ENCODE assay signal across 12 cellular contexts in the genomic region with DNA sequence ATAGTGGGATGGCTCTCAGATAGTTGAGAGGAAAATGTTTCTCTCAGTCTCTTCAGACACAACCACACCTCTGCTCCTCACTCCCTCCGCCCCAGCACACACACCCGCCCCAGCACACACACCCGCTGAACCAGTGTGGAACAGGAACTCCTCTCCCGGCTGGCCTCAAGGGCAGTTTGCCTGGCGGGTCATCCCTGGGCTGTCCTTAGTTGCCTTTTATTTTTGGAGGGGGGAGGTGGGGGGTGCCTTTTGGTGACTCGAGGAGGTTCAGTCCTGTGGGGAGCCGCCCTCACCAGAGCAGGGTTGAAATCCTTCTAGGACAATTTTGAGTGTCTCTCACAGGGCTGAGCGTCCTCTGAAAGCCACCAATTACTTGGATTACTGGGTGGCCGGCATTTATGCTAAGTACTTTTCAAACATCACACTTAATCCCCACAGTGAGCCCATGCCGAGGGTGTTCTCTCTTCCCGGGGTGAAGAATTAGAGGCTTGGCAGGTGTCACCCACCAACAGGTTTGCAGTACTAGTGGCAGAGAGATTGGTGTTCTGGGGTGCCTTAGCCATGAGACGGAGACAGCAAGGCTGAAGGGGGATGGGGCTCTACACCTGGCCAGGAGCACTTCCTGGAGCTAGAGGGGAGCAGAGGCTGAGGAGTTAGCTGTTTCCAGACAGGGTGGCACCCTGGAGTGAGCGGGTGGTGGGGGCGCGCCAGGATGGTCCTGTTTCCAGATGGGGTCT. TPM values are rescaled to one million over a fixed set of nuclear protein-coding genes. Genes with fewer than 3 reads are reported as not detected.
DNase-seq lines count a peak whose midpoint lies in the region; ATAC-seq and TF ChIP-seq lines count a peak whose summit lies in the region.
"Had no signal": no experiment of that assay in that cellular context is flagged by ENCODE, and none has a peak within 500 bp of the region (broad histone marks: within the 10 kb centered on the region; RNA-seq: fewer than 3 reads in every experiment).

No MANE protein-coding gene starts in this region.

- H3K9me3 Mint-ChIP-seq in activated B cell treated with CpG ODN at 0.5 μM for 24 hours: no peaks in the 10 kb centered on the region

- H3K27ac ChIP-seq in right cardiac atrium (ENCODE audit: low read length) (peak overlapping the region; percentile 57), sigmoid colon (peak overlapping the region in 1 of 4 donors; percentile 4)
- H3K27ac ChIP-seq: HL-60, neutrophil had no signal

- peak overlapping the region; percentile 3 for H3K4me3 Mint-ChIP-seq in activated B cell treated with CpG ODN at 0.5 μM for 24 hours

- intact Hi-C loops in activated B cell treated with CpG ODN at 0.5 μM for 24 hours (cut with micrococcal nuclease) (loop anchor here (10.0 kb wide), 1 partner anchor 71 kb away; no protein-coding TSS in a partner anchor), right cardiac atrium (cut with DNase I) (loop anchor here in 2 of 4 donors (5.0 to 10.0 kb wide), 3 partner anchors 69 to 139 kb away; no protein-coding TSS in a partner anchor), sigmoid colon (cut with DNase I) (no loop called here)

- H3K27me3 ChIP-seq in HAP-1 (ENCODE audit: low read depth): no peaks in the 10 kb centered on the region
- H3K27me3 ChIP-seq in right cardiac atrium (ENCODE audit: control insufficient read depth, insufficient read depth): no peaks in the 10 kb centered on the region
- peaks cover 0 to 11% (median 0%) of the 10 kb centered on the region in 3 donors for H3K27me3 ChIP-seq in sigmoid colon

- TF ChIP-seq CTCF in activated B cell treated with CpG ODN at 0.5 μM for 24 hours (IDR thresholded peaks at IDR 0.05): no peak
- TF ChIP-seq CTCF in sigmoid colon (IDR thresholded peaks at IDR 0.05): no peak

- H3K27ac Mint-ChIP-seq in activated B cell treated with CpG ODN at 0.5 μM for 24 hours: no peak overlapping the region

- no peak for TF ChIP-seq POLR2A in sigmoid colon (IDR thresholded peaks at IDR 0.05)

- POLR2A ChIA-PET in activated B cell treated with CpG ODN at 0.5 μM for 24 hours (lab: Charles Lee): no interaction called here

- DNase-seq in HAP-1 (ENCODE audit: low spot score in 2 of 2) (peak; percentile 19 to 30), activated B cell treated with CpG ODN at 0.5 μM for 24 hours (no peak), right cardiac atrium (peak in 2 of 3 donors; percentile 49 to 74), sigmoid colon (peak; percentile 60), SW 1271 (lab: John Stamatoyannopoulos, UW) (no peak), dedifferentiated amniotic fluid mesenchymal stem cell (ENCODE audit: extremely low spot score) (no peak)
- DNase-seq: NCI-H187 had no signal

- CTCF ChIA-PET in activated B cell treated with CpG ODN at 0.5 μM for 24 hours (lab: Charles Lee): no interaction called here

- H3K4me1 Mint-ChIP-seq in activated B cell treated with CpG ODN at 0.5 μM for 24 hours: peaks cover 17% of the 10 kb centered on the region

- peaks cover 30% of the 10 kb centered on the region for H3K36me3 Mint-ChIP-seq in activated B cell treated with CpG ODN at 0.5 μM for 24 hours (ENCODE audit: low read depth)

- no peak for TF ChIP-seq EP300 in sigmoid colon (IDR thresholded peaks at IDR 0.05)

- H3K36me3 ChIP-seq in HAP-1 (replicated peaks) (peaks cover 23% of the 10 kb centered on the region), sigmoid colon (peaks cover 0 to 27% (median 10%) of the 10 kb centered on the region in 4 donors)

- ATAC-seq in activated B cell treated with CpG ODN at 0.5 μM for 24 hours (ENCODE audit: low read depth): no peak
- no peak for ATAC-seq in right cardiac atrium
- no peak for ATAC-seq in GM21529 (IDR thresholded peaks at IDR 0.05; ENCODE audit: unreplicated experiment)
- no peak for ATAC-seq in HG02852 (IDR thresholded peaks at IDR 0.05; ENCODE audit: unreplicated experiment)
- ATAC-seq: HCT116 had no signal

- H3K27me3 Mint-ChIP-seq in activated B cell treated with CpG ODN at 0.5 μM for 24 hours: peaks cover 8% of the 10 kb centered on the region

- peaks cover 11% of the 10 kb centered on the region for H3K4me1 ChIP-seq in HAP-1
- H3K4me1 ChIP-seq in right cardiac atrium (ENCODE audit: control insufficient read depth, insufficient read depth, low read length): peaks cover 9% of the 10 kb centered on the region
- peaks cover 0 to 24% (median 23%) of the 10 kb centered on the region in 4 donors for H3K4me1 ChIP-seq in sigmoid colon

- no peaks in the 10 kb centered on the region for H3K9me3 ChIP-seq in HAP-1
- no peaks in the 10 kb centered on the region for H3K9me3 ChIP-seq in right cardiac atrium (ENCODE audit: control insufficient read depth, low read length)
- H3K9me3 ChIP-seq in sigmoid colon: no peaks in the 10 kb centered on the region
- H3K9me3 ChIP-seq: neutrophil had no signal

- H3K4me3 ChIP-seq in HAP-1: no peak overlapping the region
- no peak overlapping the region for H3K4me3 ChIP-seq in right cardiac atrium (ENCODE audit: low read length)
- H3K4me3 ChIP-seq in sigmoid colon: no peak overlapping the region

- in situ Hi-C loops in HAP-1 (cut with MboI; ENCODE audit: low sequenced_read_pairs): no loop called here

- WGBS in right cardiac atrium: 69% methylated on average over 15 of the region's 15 CpGs
- 38 to 64% methylated on average over 15 of the region's 15 CpGs for WGBS in sigmoid colon, 2 donors

RNA-seq across cellular contexts. Expression of a gene that starts 2.8 kb away (rescaled TPM):
- total RNA-seq in activated B cell treated with CpG ODN at 0.5 μM for 24 hours (0.86 and 1.0 TPM in 2 replicates), right cardiac atrium (10 to 100 TPM; 18.7 to 63.8 (median 39.9) TPM), sigmoid colon (10 to 100 TPM in 3 of 4 donors, 1 to 10 TPM in 1; 5.8 to 12.8 (median 12.1) TPM)
- polyA plus RNA-seq in right cardiac atrium (66.2 TPM), sigmoid colon (10 to 100 TPM in 2 of 3 donors, 1 to 10 TPM in 1; 10.0 to 40.8 (median 26.4) TPM)

RNA-seq across cellular contexts. Expression of a gene that starts 16.6 kb away (rescaled TPM):
- total RNA-seq in activated B cell treated with CpG ODN at 0.5 μM for 24 hours (16.2 and 20.1 TPM in 2 replicates), right cardiac atrium (10 to 100 TPM; 30.7 to 35.6 (median 32.6) TPM), sigmoid colon (10 to 100 TPM in 3 of 4 donors, 1 to 10 TPM in 1; 9.7 to 15.3 (median 13.7) TPM)
- polyA plus RNA-seq in right cardiac atrium (38.5 TPM), sigmoid colon (10 to 100 TPM; 16.8 to 17.9 (median 17.3) TPM)

Comparison
In these comparisons a context has a peak if more than half of its experiments do, and no peak if none do; other contexts are left out.
1. DNase-seq: peak in HAP-1 (2 of 2), right cardiac atrium (2 of 3) and sigmoid colon (single experiment); none in activated B cell treated with CpG ODN at 0.5 μM for 24 hours (single experiment), SW 1271 (0 of 2) and dedifferentiated amniotic fluid mesenchymal stem cell (single experiment).